16 cellular contexts compared by ENCODE assay signal in the genomic region with DNA sequence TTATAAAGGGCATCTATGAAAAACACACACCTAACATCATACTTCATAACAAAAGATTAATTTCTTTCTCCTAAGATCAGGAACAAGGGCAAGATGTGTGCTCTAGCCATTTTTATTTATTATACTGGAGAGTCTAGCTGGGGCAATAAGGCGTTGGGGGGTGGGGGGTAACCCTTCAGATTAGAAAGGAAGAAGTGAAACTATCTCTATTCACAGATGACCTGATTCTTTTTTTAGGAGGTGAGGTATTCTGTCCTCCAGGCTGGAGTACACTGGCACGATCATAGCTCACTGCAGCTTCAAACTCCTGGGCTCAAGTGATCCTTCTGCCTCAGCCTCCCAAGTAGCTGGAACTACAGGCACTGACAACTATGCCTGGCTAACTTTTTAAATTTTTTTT.
DNase-seq lines count a peak whose midpoint lies in the region; ATAC-seq and TF ChIP-seq lines count a peak whose summit lies in the region.
"Had no signal": no experiment of that assay in that cellular context is flagged by ENCODE, and none has a peak within 500 bp of the region (broad histone marks: within the 10 kb centered on the region; RNA-seq: fewer than 3 reads in every experiment).

No MANE protein-coding gene starts in this region.

- H3K79me2 ChIP-seq in OCI-LY7 (ENCODE audit: insufficient read depth, low read depth, low read length), result no peaks in the 10 kb centered on the region

- H3K4me2 ChIP-seq in OCI-LY7 (ENCODE audit: low read length), result no peak overlapping the region
- H3K4me2 ChIP-seq: BLaER1, PC-9 had no signal

- no peaks in the 10 kb centered on the region for H3K36me3 ChIP-seq in OCI-LY7 (ENCODE audit: insufficient read depth, low read length)
- no peaks in the 10 kb centered on the region for H3K36me3 ChIP-seq in prostate gland
- H3K36me3 ChIP-seq: BLaER1, right atrium auricular region had no signal

- BruUV-seq in OCI-LY7 (replicated peaks; lab: Mats Ljungman, UMichigan), result no TSS peak

- no peaks in the 10 kb centered on the region for H3K27me3 ChIP-seq in prostate gland (replicated peaks; ENCODE audit: insufficient read depth)
- H3K27me3 ChIP-seq: BLaER1, body of pancreas, right atrium auricular region had no signal

- DNase-seq in OCI-LY7 (ENCODE audit: low spot score), result peak; percentile 3
- DNase-seq in NCI-H2081 (lab: John Stamatoyannopoulos, UW), result no peak
- DNase-seq in prostate gland (ENCODE audit: low spot score), result no peak
- DNase-seq in T-helper 2 cell, result no peak
- DNase-seq in activated CD4-positive, alpha-beta T cell treated with anti-CD3 and anti-CD28 coated beads, Interleukin-2, amount 50 U/mL, for 48 hours, result no peak
- DNase-seq: activated CD4-positive, alpha-beta T cell treated with anti-CD3 and anti-CD28 coated beads, Interleukin-2, amount 10 ng/mL, durations not matched to agents 24 days and 14 days; body of pancreas; effector CD4-positive, alpha-beta T cell; EL; foreskin fibroblast; PC-9 had no signal

- no peak overlapping the region for H2AFZ ChIP-seq in OCI-LY7 (ENCODE audit: low read length)
- H2AFZ ChIP-seq: PC-9 had no signal

- H3K9me3 ChIP-seq in OCI-LY7 (ENCODE audit: low read length), result no peaks in the 10 kb centered on the region
- no peaks in the 10 kb centered on the region for H3K9me3 ChIP-seq in prostate gland
- H3K9me3 ChIP-seq: body of pancreas had no signal

- WGBS in prostate gland, result 71% methylated on average over 2 of the region's 2 CpGs

- H3K9me2 ChIP-seq in OCI-LY7 (ENCODE audit: insufficient read depth, low read length), result no peaks in the 10 kb centered on the region

- H3K27ac ChIP-seq in OCI-LY7 (ENCODE audit: low read depth, low read length, poor library complexity, severe bottlenecking) (no peak overlapping the region), prostate gland (no peak overlapping the region)
- H3K27ac ChIP-seq: BLaER1, body of pancreas, PC-9, right atrium auricular region had no signal

- TF ChIP-seq CTCF in OCI-LY7 (conservative IDR thresholded peaks at IDR 0.05; ENCODE audit: low read length) (no peak), prostate gland (IDR thresholded peaks at IDR 0.05) (no peak)

- no peaks in the 10 kb centered on the region for H4K20me1 ChIP-seq in OCI-LY7 (ENCODE audit: insufficient read depth, low read length)
- H4K20me1 ChIP-seq: BLaER1 had no signal

- POLR2A ChIA-PET in OCI-LY7 (lab: Charles Lee), result interaction anchor here (0.6 to 1.4 kb wide), 2 partner anchors 19 to 58 kb away, joined by 3 to 4 read pairs; no protein-coding TSS in a partner anchor

- TF ChIP-seq POLR2A in prostate gland (IDR thresholded peaks at IDR 0.05), result no peak

- H3K4me3 ChIP-seq in OCI-LY7 (ENCODE audit: low read depth, low read length, poor library complexity, severe bottlenecking) (no peak overlapping the region), prostate gland (no peak overlapping the region)
- H3K4me3 ChIP-seq: BLaER1, body of pancreas, PC-9, right atrium auricular region had no signal

- peaks cover 5% of the 10 kb centered on the region for H3K4me1 ChIP-seq in OCI-LY7 (ENCODE audit: insufficient read depth, low read length, poor library complexity, severe bottlenecking)
- no peaks in the 10 kb centered on the region for H3K4me1 ChIP-seq in prostate gland (replicated peaks)
- H3K4me1 ChIP-seq: body of pancreas, right atrium auricular region had no signal

- intact Hi-C loops in OCI-LY7 (cut with micrococcal nuclease; ENCODE audit: unreplicated experiment), result no loop called here
- intact Hi-C loops in prostate gland (cut with DNase I), result no loop called here

- CTCF ChIA-PET in OCI-LY7 (lab: Charles Lee; ENCODE audit: unreplicated experiment), result no interaction called here

- ATAC-seq in GM18511 (IDR thresholded peaks at IDR 0.05; ENCODE audit: unreplicated experiment) (peak; percentile 75), GM21528 (IDR thresholded peaks at IDR 0.05; ENCODE audit: low FRiP score, unreplicated experiment) (peak; percentile 72), HG03108 (IDR thresholded peaks at IDR 0.05; ENCODE audit: unreplicated experiment) (peak; percentile 82)
- ATAC-seq: body of pancreas had no signal
